Comparison of ENCODE assay signal across 1 cellular context in the genomic region with DNA sequence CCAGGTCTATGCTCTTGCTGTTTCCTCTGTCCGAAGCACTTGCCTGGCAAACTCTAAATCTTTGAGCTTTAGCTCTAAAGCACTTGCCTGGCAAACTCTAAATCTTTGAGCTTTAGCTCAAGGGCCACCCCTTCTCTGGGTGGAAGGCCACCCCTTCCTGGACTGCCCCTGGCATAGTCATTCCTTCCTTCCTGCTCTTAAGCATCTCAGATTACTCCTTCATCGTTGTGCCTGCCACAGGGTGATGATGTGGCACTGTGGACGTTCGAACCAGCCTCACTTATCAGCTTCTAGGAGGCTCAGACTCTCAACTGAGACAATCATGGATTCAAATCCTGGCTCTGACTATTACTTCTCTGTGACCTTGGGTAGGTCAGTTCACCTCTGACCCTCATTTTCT.
TF ChIP-seq lines count a peak whose summit lies in the region.

No MANE protein-coding gene starts in this region.

TF ChIP-seq in endothelial cell of umbilical vein, 7 proteins besides CTCF, POLR2A, EP300 and RAD21 (continued from another document):
- no peak for TF ChIP-seq FOS (IDR thresholded peaks at IDR 0.05; ENCODE audit: borderline replicate concordance, insufficient read depth, low read length)
- no peak for TF ChIP-seq GATA2 (IDR thresholded peaks at IDR 0.05; ENCODE audit: insufficient read depth, insufficient read length, low read depth, low read length)
- no peak for TF ChIP-seq EZH2 (IDR thresholded peaks at IDR 0.05; ENCODE audit: borderline replicate concordance, low read depth, low read length, severe bottlenecking)
TF ChIP-seq in endothelial cell of umbilical vein: peak in this region for 1.
